ENCODE assay signal across 8 cellular contexts in genomic region chr22:49969751-49970527, GRCh38. TPM values are rescaled to one million over a fixed set of nuclear protein-coding genes. Genes with fewer than 3 reads are reported as not detected.
A peak's percentile ranks its signal among the peaks of the same experiment; 100 is the strongest.
DNase-seq lines count a peak whose midpoint lies in the region; ATAC-seq and TF ChIP-seq lines count a peak whose summit lies in the region.

No MANE protein-coding gene starts in this region.

- peak overlapping the region; percentile 90 for H3K27ac Mint-ChIP-seq in activated naive CD8-positive, alpha-beta T cell treated with anti-CD3 and anti-CD28 coated beads, Interleukin-2, amount 10 ng/mL, durations not matched to agents 7 days and 5 days

- H3K9me3 ChIP-seq in lung (ENCODE audit: control insufficient read depth in 2 of 2, insufficient read depth in 1 of 2, low read length in 1 of 2) (peaks cover 0 to 4% of the 10 kb centered on the region in 2 donors), aorta (ENCODE audit: control insufficient read depth, low read length) (no peaks in the 10 kb centered on the region)

- intact Hi-C loops in Right ventricle myocardium superior (cut with DNase I) = loop anchor here (5.0 kb wide), 1 partner anchor 38 kb away; no protein-coding TSS in a partner anchor
- intact Hi-C loops in Right ventricle myocardium inferior (cut with DNase I) = loop anchor here (5.0 kb wide), 1 partner anchor 38 kb away; no protein-coding TSS in a partner anchor
- intact Hi-C loops in aorta (cut with DNase I) = loop anchor here (2.0 to 10.0 kb wide), 4 partner anchors 33 to 235 kb away; partner anchors contain the start of gene SELENOO (in 1 of the 2)

- no peak for ATAC-seq in Right ventricle myocardium superior (ENCODE audit: poor library complexity)
- no peak for ATAC-seq in Right ventricle myocardium inferior
- no peak for ATAC-seq in activated naive CD8-positive, alpha-beta T cell treated with anti-CD3 and anti-CD28 coated beads, Interleukin-2, amount 10 ng/mL, durations not matched to agents 7 days and 5 days (ENCODE audit: low read depth)
- ATAC-seq in lung (ENCODE audit: insufficient read depth, low FRiP score) = no peak
- ATAC-seq in aorta (ENCODE audit: low FRiP score) = no peak

- no peaks in the 10 kb centered on the region for H3K9me3 Mint-ChIP-seq in activated naive CD8-positive, alpha-beta T cell treated with anti-CD3 and anti-CD28 coated beads, Interleukin-2, amount 10 ng/mL, durations not matched to agents 7 days and 5 days

- no peak overlapping the region for H3K4me3 ChIP-seq in lung
- no peak overlapping the region for H3K4me3 ChIP-seq in aorta (ENCODE audit: low read length in 2 of 2)

- no peaks in the 10 kb centered on the region for H3K27me3 ChIP-seq in lung (ENCODE audit: control insufficient read depth, insufficient read depth)
- no peaks in the 10 kb centered on the region for H3K27me3 ChIP-seq in aorta (ENCODE audit: control insufficient read depth in 1 of 2, insufficient read depth in 2 of 2, low read length in 1 of 2)

- 83 to 87% methylated on average over 8 of the region's 8 CpGs for WGBS in lung, 2 donors
- 84 to 89% methylated on average over 8 of the region's 8 CpGs for WGBS in aorta, 2 donors

- DNase-seq in Right ventricle myocardium superior (peak; percentile 42), Right ventricle myocardium inferior (ENCODE audit: missing footprints) (no peak), lung (ENCODE audit: low spot score) (no peak), aorta (peak; percentile 49 to 69), ureter (ENCODE audit: low spot score) (no peak), cerebellar nuclear complex (lab: John Stamatoyannopoulos, UW) (no peak)
- no peak for DNase-seq in activated naive CD8-positive, alpha-beta T cell treated with anti-CD3 and anti-CD28 coated beads, Interleukin-2, amount 10 ng/mL, durations not matched to agents 7 days and 5 days
- DNase-seq in effector CD8-positive, alpha-beta T cell (lab: John Stamatoyannopoulos, UW) = no peak

- POLR2A ChIA-PET in activated naive CD8-positive, alpha-beta T cell treated with anti-CD3 and anti-CD28 coated beads, Interleukin-2, amount 10 ng/mL, durations not matched to agents 7 days and 5 days (lab: Charles Lee) = interaction anchor here (1.0 to 2.3 kb wide), 3 partner anchors 9 to 45 kb away, joined by 3 to 30 read pairs (median 21); partner anchors contain the start of gene PIM3

- peak overlapping the region; percentile 85 for H3K4me3 Mint-ChIP-seq in activated naive CD8-positive, alpha-beta T cell treated with anti-CD3 and anti-CD28 coated beads, Interleukin-2, amount 10 ng/mL, durations not matched to agents 7 days and 5 days

- H3K4me1 ChIP-seq in lung (ENCODE audit: control insufficient read depth in 2 of 2, insufficient read depth in 2 of 2, low read length in 2 of 2) = peaks cover 7 to 48% of the 10 kb centered on the region in 2 donors
- H3K4me1 ChIP-seq in aorta (ENCODE audit: control insufficient read depth in 1 of 2, insufficient read depth in 2 of 2, low read length in 2 of 2) = no peaks in the 10 kb centered on the region

- H3K36me3 Mint-ChIP-seq in activated naive CD8-positive, alpha-beta T cell treated with anti-CD3 and anti-CD28 coated beads, Interleukin-2, amount 10 ng/mL, durations not matched to agents 7 days and 5 days = no peaks in the 10 kb centered on the region

- peaks cover 7% of the 10 kb centered on the region for H3K4me1 Mint-ChIP-seq in activated naive CD8-positive, alpha-beta T cell treated with anti-CD3 and anti-CD28 coated beads, Interleukin-2, amount 10 ng/mL, durations not matched to agents 7 days and 5 days

- no peaks in the 10 kb centered on the region for H3K27me3 Mint-ChIP-seq in activated naive CD8-positive, alpha-beta T cell treated with anti-CD3 and anti-CD28 coated beads, Interleukin-2, amount 10 ng/mL, durations not matched to agents 7 days and 5 days

- H3K27ac ChIP-seq in lung (ENCODE audit: low read depth in 1 of 2, low read length in 1 of 2) (peak overlapping the region; percentile 29 to 89), aorta (ENCODE audit: low read depth in 1 of 2, low read length in 2 of 2) (peak overlapping the region in 1 of 2 donors; percentile 25)

- H3K36me3 ChIP-seq in lung (ENCODE audit: control insufficient read depth in 2 of 2, insufficient read depth in 2 of 2, low read length in 2 of 2) = peaks cover 0 to 3% of the 10 kb centered on the region in 2 donors
- no peaks in the 10 kb centered on the region for H3K36me3 ChIP-seq in aorta (ENCODE audit: control insufficient read depth in 1 of 2, insufficient read depth in 2 of 2, low read length in 1 of 2)

- no peak for TF ChIP-seq CTCF in lung (IDR thresholded peaks at IDR 0.05; ENCODE audit: control extremely low read depth, extremely low read depth)

RNA-seq across cellular contexts. Expression of gene PIM3, which starts 9.4 kb away (rescaled TPM):
- total RNA-seq in Right ventricle myocardium superior = 61.5 TPM
- 56.9 TPM for total RNA-seq in Right ventricle myocardium inferior
- 10 to 100 TPM; 44.3 to 48.5 TPM for total RNA-seq in activated naive CD8-positive, alpha-beta T cell treated with anti-CD3 and anti-CD28 coated beads, Interleukin-2, amount 10 ng/mL, durations not matched to agents 7 days and 5 days
- 100 to 1,000 TPM; 131 to 132 TPM for total RNA-seq in lung
- 100 to 1,000 TPM in 1 of 2 donors, 10 to 100 TPM in 1; 99.0 to 238 TPM for polyA plus RNA-seq in lung
- total RNA-seq in aorta = 10 to 100 TPM; 41.4 to 74.9 TPM
- polyA plus RNA-seq in aorta = 10 to 100 TPM; 11.0 to 16.0 TPM
- 75.0 TPM for total RNA-seq in ureter

RNA-seq across cellular contexts. Expression of gene IL17REL, which starts 42.6 kb away (rescaled TPM):
- total RNA-seq in Right ventricle myocardium superior (not detected), Right ventricle myocardium inferior (not detected), lung (under 1 TPM in 1 of 2 donors, not detected in 1; 0.51 TPM), aorta (not detected), ureter (not detected)
- not detected for total RNA-seq in activated naive CD8-positive, alpha-beta T cell treated with anti-CD3 and anti-CD28 coated beads, Interleukin-2, amount 10 ng/mL, durations not matched to agents 7 days and 5 days
- polyA plus RNA-seq in lung (under 1 TPM; 0.02 to 0.19 TPM), aorta (under 1 TPM in 1 of 2 donors, not detected in 1; 0.05 TPM)

RNA-seq across cellular contexts. Expression of gene CRELD2, which starts 51.5 kb away (rescaled TPM):
- total RNA-seq in Right ventricle myocardium superior (22.1 TPM), Right ventricle myocardium inferior (30.6 TPM), lung (100 to 1,000 TPM in 1 of 2 donors, 10 to 100 TPM in 1; 18.7 to 106 TPM), aorta (10 to 100 TPM; 31.2 to 41.6 TPM), ureter (42.8 TPM)
- 10 to 100 TPM; 40.3 to 41.0 TPM for total RNA-seq in activated naive CD8-positive, alpha-beta T cell treated with anti-CD3 and anti-CD28 coated beads, Interleukin-2, amount 10 ng/mL, durations not matched to agents 7 days and 5 days
- polyA plus RNA-seq in lung (100 to 1,000 TPM in 1 of 2 donors, 10 to 100 TPM in 1; 37.9 to 110 TPM), aorta (10 to 100 TPM; 12.6 to 43.5 TPM)

RNA-seq across cellular contexts. Expression of gene ALG12, which starts 51.7 kb away (rescaled TPM):
- 13.8 TPM for total RNA-seq in Right ventricle myocardium superior
- 16.4 TPM for total RNA-seq in Right ventricle myocardium inferior
- 10 to 100 TPM; 18.0 to 20.2 TPM for total RNA-seq in activated naive CD8-positive, alpha-beta T cell treated with anti-CD3 and anti-CD28 coated beads, Interleukin-2, amount 10 ng/mL, durations not matched to agents 7 days and 5 days
- total RNA-seq in lung = 10 to 100 TPM; 17.6 to 33.9 TPM
- polyA plus RNA-seq in lung = 10 to 100 TPM; 13.6 to 15.6 TPM
- 10 to 100 TPM; 13.7 to 18.7 TPM for total RNA-seq in aorta
- 10 to 100 TPM in 1 of 2 donors, 1 to 10 TPM in 1; 3.0 to 13.4 TPM for polyA plus RNA-seq in aorta
- total RNA-seq in ureter = 20.5 TPM

Comparison
In these comparisons a context has a peak if more than half of its experiments do, and no peak if none do; other contexts are left out.
1. DNase-seq: peak in Right ventricle myocardium superior (single experiment) and aorta (2 of 2); none in Right ventricle myocardium inferior (single experiment), activated naive CD8-positive, alpha-beta T cell treated with anti-CD3 and anti-CD28 coated beads, Interleukin-2, amount 10 ng/mL, durations not matched to agents 7 days and 5 days (single experiment), lung (single experiment), effector CD8-positive, alpha-beta T cell (single experiment), ureter (single experiment) and cerebellar nuclear complex (0 of 2).